In genomic region chr12:93509506-93509905, GRCh38 we compare ENCODE assay signal across 29 cellular contexts.
"Had no signal": no experiment of that assay in that cellular context is flagged by ENCODE, and none has a peak within 500 bp of the region (broad histone marks: within the 10 kb centered on the region; RNA-seq: fewer than 3 reads in every experiment).

No MANE protein-coding gene starts in this region.

- H3K27ac Mint-ChIP-seq: stimulated activated effector memory CD8-positive, alpha-beta T cell treated with anti-CD3 and anti-CD28 coated beads, Interleukin-12 subunit alpha, Interleukin-12 subunit beta, amount 100 ng/mL, for 72 hours; stimulated activated memory B cell treated with anti-CD40 and anti-IgM and Interleukin-4, amounts not matched to agents 10 μg/mL and 1 μg/mL and 100 μg/mL, for 72 hours; stimulated activated naive B cell treated with anti-CD40 and anti-IgM and Interleukin-4, amounts not matched to agents 10 μg/mL and 1 μg/mL and 100 μg/mL, for 72 hours; stimulated activated naive CD8-positive, alpha-beta T cell treated with anti-CD3 and anti-CD28 coated beads, Interleukin-15, amount 100 ng/mL, for 72 hours; stimulated activated naive CD8-positive, alpha-beta T cell treated with anti-CD3 and anti-CD28 coated beads, Interleukin-15, Interleukin-2, amounts not matched to agents 100 ng/mL and 50 ng/mL, for 24 hours; type B pancreatic cell had no signal

- H3K9me3 Mint-ChIP-seq: stimulated activated effector memory CD8-positive, alpha-beta T cell treated with anti-CD3 and anti-CD28 coated beads, Interleukin-12 subunit alpha, Interleukin-12 subunit beta, amount 100 ng/mL, for 72 hours; stimulated activated memory B cell treated with anti-CD40 and anti-IgM and Interleukin-4, amounts not matched to agents 10 μg/mL and 1 μg/mL and 100 μg/mL, for 72 hours; stimulated activated naive B cell treated with anti-CD40 and anti-IgM and Interleukin-4, amounts not matched to agents 10 μg/mL and 1 μg/mL and 100 μg/mL, for 72 hours; stimulated activated naive CD8-positive, alpha-beta T cell treated with anti-CD3 and anti-CD28 coated beads, Interleukin-15, amount 100 ng/mL, for 72 hours; stimulated activated naive CD8-positive, alpha-beta T cell treated with anti-CD3 and anti-CD28 coated beads, Interleukin-15, Interleukin-2, amounts not matched to agents 100 ng/mL and 50 ng/mL, for 24 hours; type B pancreatic cell had no signal

- DNase-seq: stimulated activated CD4-positive, alpha-beta T cell treated with anti-CD3 and anti-CD28 coated beads, Interleukin-2, amount 100 ng/mL, for 48 hours; stimulated activated CD4-positive, alpha-beta T cell treated with anti-CD3 and anti-CD28 coated beads, Interleukin-4, amount 100 ng/mL, for 1 hour; stimulated activated CD4-positive, alpha-beta T cell treated with anti-CD3 and anti-CD28 coated beads, Interleukin-4, amount 100 ng/mL, for 24 hours; stimulated activated CD4-positive, alpha-beta T cell treated with anti-CD3 and anti-CD28 coated beads, Interleukin-4, amount 100 ng/mL, for 4 hours; stimulated activated CD8-positive, alpha-beta memory T cell treated with anti-CD3 and anti-CD28 coated beads, Interleukin-4, amount 100 ng/mL, for 48 hours; stimulated activated naive B cell treated with anti-CD40 and anti-IgM and Interleukin-4, amounts not matched to agents 10 μg/mL and 1 μg/mL and 100 μg/mL, for 72 hours; stimulated activated naive CD4-positive, alpha-beta T cell; stimulated activated naive CD4-positive, alpha-beta T cell treated with Interleukin-2 at 50 U/mL for 16 hours; stimulated activated naive CD8-positive, alpha-beta T cell treated with anti-CD3 and anti-CD28 coated beads, Interleukin-15, amount 100 ng/mL, for 72 hours; stimulated activated naive CD8-positive, alpha-beta T cell treated with anti-CD3 and anti-CD28 coated beads, Interleukin-15, Interleukin-2, amounts not matched to agents 100 U/mL and 50 U/mL, for 24 hours; stomach; substantia nigra; testis; thyroid gland; tibial artery; transverse colon; trophoblast cell; upper lobe of left lung; upper lobe of right lung; uterus had no signal

- FAIRE-seq: urothelium cell line had no signal

- H3K36me3 ChIP-seq: suprapubic skin, thoracic aorta, thyroid gland, tibial artery, upper lobe of left lung, uterus, vagina had no signal

- H3K27ac ChIP-seq: stomach, suprapubic skin, testis, thoracic aorta, thyroid gland, tibial artery, tibial nerve, transverse colon, upper lobe of left lung, upper lobe of right lung, uterus, vagina had no signal

- H3K9me3 ChIP-seq: stomach, suprapubic skin, testis, thoracic aorta, thyroid gland, tibial artery, tibial nerve, transverse colon, upper lobe of left lung, upper lobe of right lung, uterus, vagina had no signal

- ATAC-seq: stimulated activated effector memory CD8-positive, alpha-beta T cell treated with anti-CD3 and anti-CD28 coated beads, Interleukin-12 subunit alpha, Interleukin-12 subunit beta, amount 100 ng/mL, for 72 hours; stimulated activated memory B cell treated with anti-CD40 and anti-IgM and Interleukin-4, amounts not matched to agents 10 μg/mL and 1 μg/mL and 100 μg/mL, for 72 hours; stimulated activated naive B cell treated with anti-CD40 and anti-IgM and Interleukin-4, amounts not matched to agents 10 μg/mL and 1 μg/mL and 100 μg/mL, for 72 hours; stimulated activated naive CD8-positive, alpha-beta T cell treated with anti-CD3 and anti-CD28 coated beads, Interleukin-15, amount 100 ng/mL, for 72 hours; stimulated activated naive CD8-positive, alpha-beta T cell treated with anti-CD3 and anti-CD28 coated beads, Interleukin-15, Interleukin-2, amounts not matched to agents 100 U/mL and 50 U/mL, for 24 hours; upper lobe of right lung had no signal

- H3K4me3 ChIP-seq: stomach, suprapubic skin, testis, thoracic aorta, thyroid gland, tibial artery, tibial nerve, transverse colon, upper lobe of left lung, upper lobe of right lung, uterus, vagina had no signal

- H3K27me3 ChIP-seq: stomach, suprapubic skin, testis, thyroid gland, tibial artery, tibial nerve, transverse colon, upper lobe of left lung, upper lobe of right lung, uterus, vagina had no signal

- H3K4me3 Mint-ChIP-seq: stimulated activated effector memory CD8-positive, alpha-beta T cell treated with anti-CD3 and anti-CD28 coated beads, Interleukin-12 subunit alpha, Interleukin-12 subunit beta, amount 100 ng/mL, for 72 hours; stimulated activated memory B cell treated with anti-CD40 and anti-IgM and Interleukin-4, amounts not matched to agents 10 μg/mL and 1 μg/mL and 100 μg/mL, for 72 hours; stimulated activated naive B cell treated with anti-CD40 and anti-IgM and Interleukin-4, amounts not matched to agents 10 μg/mL and 1 μg/mL and 100 μg/mL, for 72 hours; stimulated activated naive CD8-positive, alpha-beta T cell treated with anti-CD3 and anti-CD28 coated beads, Interleukin-15, amount 100 ng/mL, for 72 hours; stimulated activated naive CD8-positive, alpha-beta T cell treated with anti-CD3 and anti-CD28 coated beads, Interleukin-15, Interleukin-2, amounts not matched to agents 100 ng/mL and 50 ng/mL, for 24 hours; type B pancreatic cell had no signal

- H3K4me1 ChIP-seq: suprapubic skin, testis, thyroid gland, tibial artery, tibial nerve, transverse colon, upper lobe of left lung, upper lobe of right lung, uterus, vagina had no signal

- H3K27me3 Mint-ChIP-seq: stimulated activated memory B cell treated with anti-CD40 and anti-IgM and Interleukin-4, amounts not matched to agents 10 μg/mL and 1 μg/mL and 100 μg/mL, for 72 hours; stimulated activated naive B cell treated with anti-CD40 and anti-IgM and Interleukin-4, amounts not matched to agents 10 μg/mL and 1 μg/mL and 100 μg/mL, for 72 hours; stimulated activated naive CD8-positive, alpha-beta T cell treated with anti-CD3 and anti-CD28 coated beads, Interleukin-15, amount 100 ng/mL, for 72 hours; stimulated activated naive CD8-positive, alpha-beta T cell treated with anti-CD3 and anti-CD28 coated beads, Interleukin-15, Interleukin-2, amounts not matched to agents 100 ng/mL and 50 ng/mL, for 24 hours; type B pancreatic cell had no signal

- H3K4me1 Mint-ChIP-seq: stimulated activated effector memory CD8-positive, alpha-beta T cell treated with anti-CD3 and anti-CD28 coated beads, Interleukin-12 subunit alpha, Interleukin-12 subunit beta, amount 100 ng/mL, for 72 hours had no signal
